In the genomic region with DNA sequence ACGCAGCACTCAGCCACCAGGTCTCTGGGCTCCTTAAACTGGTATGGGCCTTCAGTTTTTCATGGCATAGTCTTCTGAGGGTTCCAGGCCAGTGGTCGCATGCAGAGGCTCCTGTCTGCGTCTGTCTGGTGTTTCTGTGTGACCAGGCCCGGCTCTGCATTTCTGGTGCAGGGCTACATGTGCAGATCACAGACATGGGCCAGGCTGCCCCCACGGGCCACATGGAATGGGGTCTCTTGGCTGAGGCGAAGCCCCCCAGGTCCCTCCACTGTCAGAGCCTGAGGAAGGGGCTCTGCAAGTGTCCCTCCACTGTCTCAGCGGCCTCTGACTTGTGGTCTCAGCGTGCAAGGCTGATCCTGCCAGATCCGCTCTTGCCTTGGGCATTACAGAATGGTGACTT, we compare ENCODE assay signal across 1 cellular context.
TF ChIP-seq lines count a peak whose summit lies in the region.

No MANE protein-coding gene starts in this region.

TF ChIP-seq in H1, 55 proteins besides CTCF, POLR2A, EP300 and RAD21:
- TF ChIP-seq, protein P1, sequence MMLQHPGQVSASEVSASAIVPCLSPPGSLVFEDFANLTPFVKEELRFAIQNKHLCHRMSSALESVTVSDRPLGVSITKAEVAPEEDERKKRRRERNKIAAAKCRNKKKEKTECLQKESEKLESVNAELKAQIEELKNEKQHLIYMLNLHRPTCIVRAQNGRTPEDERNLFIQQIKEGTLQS (IDR thresholded peaks at IDR 0.05; ENCODE audit: insufficient read depth, low read depth, low read length), result no peak
- TF ChIP-seq SP1 (IDR thresholded peaks at IDR 0.05; ENCODE audit: low read depth, low read length) (no peak), JUN (IDR thresholded peaks at IDR 0.05; ENCODE audit: low read depth, low read length) (no peak), NANOG (IDR thresholded peaks at IDR 0.05; ENCODE audit: insufficient read depth, low read depth, low read length, poor library complexity, severe bottlenecking) (no peak), CHD2 (IDR thresholded peaks at IDR 0.05; ENCODE audit: low read length) (no peak), SUZ12 (IDR thresholded peaks at IDR 0.05; ENCODE audit: low read length) (no peak), BRCA1 (IDR thresholded peaks at IDR 0.05; ENCODE audit: low read depth, low read length) (no peak), RFX5 (IDR thresholded peaks at IDR 0.05; ENCODE audit: borderline replicate concordance, low read depth, low read length) (no peak), CEBPB (IDR thresholded peaks at IDR 0.05; ENCODE audit: low read depth, low read length) (no peak)
- TF ChIP-seq, protein P2, sequence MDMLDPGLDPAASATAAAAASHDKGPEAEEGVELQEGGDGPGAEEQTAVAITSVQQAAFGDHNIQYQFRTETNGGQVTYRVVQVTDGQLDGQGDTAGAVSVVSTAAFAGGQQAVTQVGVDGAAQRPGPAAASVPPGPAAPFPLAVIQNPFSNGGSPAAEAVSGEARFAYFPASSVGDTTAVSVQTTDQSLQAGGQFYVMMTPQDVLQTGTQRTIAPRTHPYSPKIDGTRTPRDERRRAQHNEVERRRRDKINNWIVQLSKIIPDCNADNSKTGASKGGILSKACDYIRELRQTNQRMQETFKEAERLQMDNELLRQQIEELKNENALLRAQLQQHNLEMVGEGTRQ (IDR thresholded peaks at IDR 0.05; ENCODE audit: low read length), result no peak
